In genomic region chr10:103540722-103541121, GRCh38 we compare ENCODE assay signal across 20 cellular contexts. TPM values are rescaled to one million over a fixed set of nuclear protein-coding genes. Genes with fewer than 3 reads are reported as not detected.
DNase-seq lines count a peak whose midpoint lies in the region; ATAC-seq and TF ChIP-seq lines count a peak whose summit lies in the region.
"Had no signal": no experiment of that assay in that cellular context is flagged by ENCODE, and none has a peak within 500 bp of the region (broad histone marks: within the 10 kb centered on the region; RNA-seq: fewer than 3 reads in every experiment).

No MANE protein-coding gene starts in this region.

- H3K27me3 ChIP-seq in stomach: peaks cover 0 to 19% (median 0%) of the 10 kb centered on the region in 3 donors
- H3K27me3 ChIP-seq: BLaER1 treated with 17β-estradiol and CSF1 and Interleukin-3, amounts not matched to agents 10 nM and 100 nM had no signal

- H3K4me3 Mint-ChIP-seq in activated CD8-positive, alpha-beta memory T cell treated with anti-CD3 and anti-CD28 coated beads, Interleukin-2, amount 10 ng/mL, durations not matched to agents 7 days and 5 days: no peak overlapping the region
- H3K4me3 Mint-ChIP-seq: activated naive CD8-positive, alpha-beta T cell treated with anti-CD3 and anti-CD28 coated beads for 36 hours; immature natural killer cell had no signal

- H3K27ac Mint-ChIP-seq in activated CD8-positive, alpha-beta memory T cell treated with anti-CD3 and anti-CD28 coated beads, Interleukin-2, amount 10 ng/mL, durations not matched to agents 7 days and 5 days: no peak overlapping the region
- H3K27ac Mint-ChIP-seq: activated naive CD8-positive, alpha-beta T cell treated with anti-CD3 and anti-CD28 coated beads for 36 hours; immature natural killer cell had no signal

- no peaks in the 10 kb centered on the region for H3K9me3 Mint-ChIP-seq in activated CD8-positive, alpha-beta memory T cell treated with anti-CD3 and anti-CD28 coated beads, Interleukin-2, amount 10 ng/mL, durations not matched to agents 7 days and 5 days (ENCODE audit: low read depth)
- H3K9me3 Mint-ChIP-seq: activated naive CD8-positive, alpha-beta T cell treated with anti-CD3 and anti-CD28 coated beads for 36 hours; immature natural killer cell had no signal

- no peak for TF ChIP-seq EP300 in stomach (IDR thresholded peaks at IDR 0.05)

- no peaks in the 10 kb centered on the region for H3K36me3 Mint-ChIP-seq in activated CD8-positive, alpha-beta memory T cell treated with anti-CD3 and anti-CD28 coated beads, Interleukin-2, amount 10 ng/mL, durations not matched to agents 7 days and 5 days
- H3K36me3 Mint-ChIP-seq: activated naive CD8-positive, alpha-beta T cell treated with anti-CD3 and anti-CD28 coated beads for 36 hours; immature natural killer cell had no signal

- H3K4me1 Mint-ChIP-seq in activated CD8-positive, alpha-beta memory T cell treated with anti-CD3 and anti-CD28 coated beads, Interleukin-2, amount 10 ng/mL, durations not matched to agents 7 days and 5 days: peaks cover 12% of the 10 kb centered on the region

- WGBS in stomach, 5 donors: 64 to 90% (median 88%) methylated on average over 4 of the region's 4 CpGs

- DNase-seq in activated CD8-positive, alpha-beta memory T cell treated with anti-CD3 and anti-CD28 coated beads for 24 hours: peak; percentile 33
- no peak for DNase-seq in activated CD8-positive, alpha-beta memory T cell treated with anti-CD3 and anti-CD28 coated beads, Interleukin-2, amount 10 ng/mL, durations not matched to agents 7 days and 5 days
- DNase-seq in RPMI7951 (ENCODE audit: low read depth): peak; percentile 65
- peak; percentile 41 for DNase-seq in fibroblast of gingiva (ENCODE audit: low read depth)
- peak; percentile 11 for DNase-seq in stomach
- no peak for DNase-seq in NCI-H524 treated with DMSO at 0.1 percent for 48 hours (lab: John Stamatoyannopoulos, UW)
- no peak for DNase-seq in SKM-1 (lab: John Stamatoyannopoulos, UW; ENCODE audit: unreplicated experiment)
- DNase-seq: activated naive CD8-positive, alpha-beta T cell treated with anti-CD3 and anti-CD28 coated beads for 36 hours; GM23248; heart left ventricle; immature natural killer cell; NCI-H1417 treated with DMSO at 0.1 percent for 48 hours; NCI-H526; small intestine; stimulated activated CD4-positive, alpha-beta T cell treated with anti-CD3 and anti-CD28 coated beads, Interleukin-4, amount 100 ng/mL, for 1 hour had no signal

- no peaks in the 10 kb centered on the region for H3K36me3 ChIP-seq in stomach
- H3K36me3 ChIP-seq: BLaER1 treated with 17β-estradiol and CSF1 and Interleukin-3, amounts not matched to agents 10 nM and 100 nM; heart left ventricle; neutrophil had no signal

- TF ChIP-seq POLR2A in stomach (IDR thresholded peaks at IDR 0.05): no peak

- TF ChIP-seq CTCF in stomach (IDR thresholded peaks at IDR 0.05): no peak

- H3K4me1 ChIP-seq in stomach: peaks cover 15 to 24% (median 23%) of the 10 kb centered on the region in 4 donors

- intact Hi-C loops in stomach (cut with DNase I; ENCODE audit: low total_unique reads): no loop called here

- ATAC-seq in activated CD8-positive, alpha-beta memory T cell treated with anti-CD3 and anti-CD28 coated beads, Interleukin-2, amount 10 ng/mL, durations not matched to agents 7 days and 5 days: no peak
- no peak for ATAC-seq in HG02884 (IDR thresholded peaks at IDR 0.05; ENCODE audit: unreplicated experiment)
- ATAC-seq: heart left ventricle had no signal

- CTCF ChIA-PET in activated CD8-positive, alpha-beta memory T cell treated with anti-CD3 and anti-CD28 coated beads, Interleukin-2, amount 10 ng/mL, durations not matched to agents 7 days and 5 days (lab: Charles Lee): no interaction called here

- no peaks in the 10 kb centered on the region for H3K9me3 ChIP-seq in stomach
- H3K9me3 ChIP-seq: BLaER1 treated with 17β-estradiol and CSF1 and Interleukin-3, amounts not matched to agents 10 nM and 100 nM; heart left ventricle; neutrophil had no signal

- no peak overlapping the region for H3K4me3 ChIP-seq in stomach
- H3K4me3 ChIP-seq: BLaER1 treated with 17β-estradiol and CSF1 and Interleukin-3, amounts not matched to agents 10 nM and 100 nM; GM23248; heart left ventricle had no signal

- no peak overlapping the region for H3K27ac ChIP-seq in stomach
- H3K27ac ChIP-seq: BLaER1 treated with 17β-estradiol and CSF1 and Interleukin-3, amounts not matched to agents 10 nM and 100 nM; GM23248; heart left ventricle; neutrophil; RWPE1 had no signal

- peaks cover 26% of the 10 kb centered on the region for H3K27me3 Mint-ChIP-seq in activated CD8-positive, alpha-beta memory T cell treated with anti-CD3 and anti-CD28 coated beads, Interleukin-2, amount 10 ng/mL, durations not matched to agents 7 days and 5 days

RNA-seq across cellular contexts. Expression of gene NEURL1, which starts 47.2 kb away (rescaled TPM):
- total RNA-seq in activated CD8-positive, alpha-beta memory T cell treated with anti-CD3 and anti-CD28 coated beads, Interleukin-2, amount 10 ng/mL, durations not matched to agents 7 days and 5 days: 1 to 10 TPM; 2.2 to 2.5 TPM
- not detected in 2 replicates for total RNA-seq in RPMI7951 (2014; rRNA removed; shearing (Covaris generic))
- total RNA-seq in stomach: 100 to 1,000 TPM in 1 of 5 donors, 1 to 10 TPM in 3, under 1 TPM in 1; 0.89 to 136 (median 3.3) TPM
- 1 to 10 TPM; 1.2 to 9.5 (median 2.7) TPM for polyA plus RNA-seq in stomach
- total RNA-seq: A172 had no signal

Comparison
In these comparisons a context has a peak if more than half of its experiments do, and no peak if none do; other contexts are left out.
1. DNase-seq: peak in activated CD8-positive, alpha-beta memory T cell treated with anti-CD3 and anti-CD28 coated beads for 24 hours (single experiment), RPMI7951 (single experiment), fibroblast of gingiva (single experiment) and stomach (single experiment); none in activated CD8-positive, alpha-beta memory T cell treated with anti-CD3 and anti-CD28 coated beads, Interleukin-2, amount 10 ng/mL, durations not matched to agents 7 days and 5 days (single experiment), NCI-H524 treated with DMSO at 0.1 percent for 48 hours (single experiment) and SKM-1 (single experiment).